In genomic region chr6:137729866-137730629, GRCh38 we compare ENCODE assay signal across 2 cellular contexts.
TF ChIP-seq lines count a peak whose summit lies in the region.

No MANE protein-coding gene starts in this region.

TF ChIP-seq in HepG2, 621 proteins besides CTCF, POLR2A, EP300 and RAD21 (continued from another document and continues in another):
- TF ChIP-seq NCOR1 (IDR thresholded peaks at IDR 0.05; ENCODE audit: borderline replicate concordance, low read length) (peak; percentile 60; the same call in 1 of the 2 replicates), ZNF446 (CRISPR knock-in tag; IDR thresholded peaks at IDR 0.05) (no peak), SAP130 (CRISPR knock-in tag; IDR thresholded peaks at IDR 0.05; ENCODE audit: low read depth) (0 out of 2 replicates have a peak, but pooled peaks have one; percentile 22), ARID3A (IDR thresholded peaks at IDR 0.05; ENCODE audit: low read depth, low read length) (0 out of 2 replicates have a peak, but pooled peaks have one; percentile 55), GTF2F1 (IDR thresholded peaks at IDR 0.05; ENCODE audit: low read length) (no peak), CHCHD3 (CRISPR knock-in tag; IDR thresholded peaks at IDR 0.05) (no peak), GATAD2A (CRISPR knock-in tag; IDR thresholded peaks at IDR 0.05) (peak; percentile 52; the same call in 1 of the 2 replicates), ZNF557 (CRISPR knock-in tag; IDR thresholded peaks at IDR 0.05) (no peak), BCL6 (CRISPR knock-in tag; IDR thresholded peaks at IDR 0.05) (0 out of 2 replicates have a peak, but pooled peaks have one; percentile 17), ZBTB38 (CRISPR knock-in tag; IDR thresholded peaks at IDR 0.05) (peak; percentile 78; the same call in 1 of the 2 replicates), SOX6 (IDR thresholded peaks at IDR 0.05) (no peak), SOX6 (CRISPR knock-in tag; IDR thresholded peaks at IDR 0.05) (peak; percentile 45; the same call in 1 of the 2 replicates), HNRNPUL1 (IDR thresholded peaks at IDR 0.05; ENCODE audit: low read depth, low read length) (no peak), ZSCAN9 (CRISPR knock-in tag; IDR thresholded peaks at IDR 0.05; ENCODE audit: borderline replicate concordance) (no peak; the same call in 1 of the 2 replicates), HNRNPK (IDR thresholded peaks at IDR 0.05; ENCODE audit: low read depth, low read length, poor library complexity, severe bottlenecking) (no peak), ZBTB10 (CRISPR knock-in tag; IDR thresholded peaks at IDR 0.05; ENCODE audit: borderline replicate concordance) (no peak), TARDBP (CRISPR knock-in tag; IDR thresholded peaks at IDR 0.05) (peak; percentile 47; the same call in 1 of the 2 replicates), ZFP1 (CRISPR knock-in tag; IDR thresholded peaks at IDR 0.05) (0 out of 2 replicates have a peak, but pooled peaks have one; percentile 20), SOX13 (IDR thresholded peaks at IDR 0.05) (no peak), SOX13 (CRISPR knock-in tag; conservative IDR thresholded peaks at IDR 0.05 in 1 of 2, IDR thresholded peaks at IDR 0.05 in 1 of 2) (peak in 1 of 2 experiments; percentile 55; a peak in 1 of 4 replicates), ONECUT2 (CRISPR knock-in tag; IDR thresholded peaks at IDR 0.05) (no peak), SMAD3 (CRISPR knock-in tag; IDR thresholded peaks at IDR 0.05) (0 out of 2 replicates have a peak, but pooled peaks have one; percentile 13), BRD4 (CRISPR knock-in tag; IDR thresholded peaks at IDR 0.05) (0 out of 2 replicates have a peak, but pooled peaks have one; percentile 28), CEBPG (CRISPR knock-in tag; IDR thresholded peaks at IDR 0.05) (peak; percentile 72), FOXJ3 (CRISPR knock-in tag; IDR thresholded peaks at IDR 0.05; ENCODE audit: borderline replicate concordance) (peak; percentile 12; the same call in 1 of the 2 replicates)
- TF ChIP-seq, protein P1, sequence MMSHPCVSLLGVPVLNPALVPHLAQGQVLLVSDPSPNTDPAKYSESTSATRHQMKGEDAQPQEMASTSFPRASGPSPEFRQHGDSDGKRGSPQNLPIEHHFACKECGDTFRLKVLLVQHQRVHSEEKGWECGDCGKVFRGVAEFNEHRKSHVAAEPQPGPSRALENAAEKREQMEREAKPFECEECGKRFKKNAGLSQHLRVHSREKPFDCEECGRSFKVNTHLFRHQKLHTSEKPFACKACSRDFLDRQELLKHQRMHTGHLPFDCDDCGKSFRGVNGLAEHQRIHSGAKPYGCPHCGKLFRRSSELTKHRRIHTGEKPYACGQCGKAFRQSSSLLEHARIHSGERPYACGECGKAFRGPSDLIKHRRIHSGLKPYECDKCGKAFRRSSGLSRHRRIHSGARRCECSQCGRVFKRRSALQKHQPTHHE (CRISPR knock-in tag; IDR thresholded peaks at IDR 0.05; ENCODE audit: borderline replicate concordance): no peak

TF ChIP-seq in K562, 482 proteins besides CTCF, POLR2A, EP300 and RAD21 (continued from another document):
- TF ChIP-seq, protein P2, sequence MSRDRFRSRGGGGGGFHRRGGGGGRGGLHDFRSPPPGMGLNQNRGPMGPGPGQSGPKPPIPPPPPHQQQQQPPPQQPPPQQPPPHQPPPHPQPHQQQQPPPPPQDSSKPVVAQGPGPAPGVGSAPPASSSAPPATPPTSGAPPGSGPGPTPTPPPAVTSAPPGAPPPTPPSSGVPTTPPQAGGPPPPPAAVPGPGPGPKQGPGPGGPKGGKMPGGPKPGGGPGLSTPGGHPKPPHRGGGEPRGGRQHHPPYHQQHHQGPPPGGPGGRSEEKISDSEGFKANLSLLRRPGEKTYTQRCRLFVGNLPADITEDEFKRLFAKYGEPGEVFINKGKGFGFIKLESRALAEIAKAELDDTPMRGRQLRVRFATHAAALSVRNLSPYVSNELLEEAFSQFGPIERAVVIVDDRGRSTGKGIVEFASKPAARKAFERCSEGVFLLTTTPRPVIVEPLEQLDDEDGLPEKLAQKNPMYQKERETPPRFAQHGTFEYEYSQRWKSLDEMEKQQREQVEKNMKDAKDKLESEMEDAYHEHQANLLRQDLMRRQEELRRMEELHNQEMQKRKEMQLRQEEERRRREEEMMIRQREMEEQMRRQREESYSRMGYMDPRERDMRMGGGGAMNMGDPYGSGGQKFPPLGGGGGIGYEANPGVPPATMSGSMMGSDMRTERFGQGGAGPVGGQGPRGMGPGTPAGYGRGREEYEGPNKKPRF (IDR thresholded peaks at IDR 0.05; ENCODE audit: low read depth, low read length): no peak
- TF ChIP-seq, protein P3, sequence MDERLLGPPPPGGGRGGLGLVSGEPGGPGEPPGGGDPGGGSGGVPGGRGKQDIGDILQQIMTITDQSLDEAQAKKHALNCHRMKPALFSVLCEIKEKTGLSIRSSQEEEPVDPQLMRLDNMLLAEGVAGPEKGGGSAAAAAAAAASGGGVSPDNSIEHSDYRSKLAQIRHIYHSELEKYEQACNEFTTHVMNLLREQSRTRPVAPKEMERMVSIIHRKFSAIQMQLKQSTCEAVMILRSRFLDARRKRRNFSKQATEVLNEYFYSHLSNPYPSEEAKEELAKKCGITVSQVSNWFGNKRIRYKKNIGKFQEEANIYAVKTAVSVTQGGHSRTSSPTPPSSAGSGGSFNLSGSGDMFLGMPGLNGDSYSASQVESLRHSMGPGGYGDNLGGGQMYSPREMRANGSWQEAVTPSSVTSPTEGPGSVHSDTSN (CRISPR knock-in tag; IDR thresholded peaks at IDR 0.05; ENCODE audit: low read depth): no peak
- TF ChIP-seq, protein P3 (tag; conservative IDR thresholded peaks at IDR 0.05; ENCODE audit: low read depth): peak; percentile 48; the same call in 1 of the 2 replicates
- TF ChIP-seq MEIS2 (IDR thresholded peaks at IDR 0.05; ENCODE audit: partially characterized antibody): peak; percentile 18
TF ChIP-seq in K562: peak in this region for 2.
